1 cellular context compared by ENCODE assay signal in genomic region chr22:30541979-30542810, GRCh38.
TF ChIP-seq lines count a peak whose summit lies in the region.

No MANE protein-coding gene starts in this region.

TF ChIP-seq in K562, 482 proteins besides CTCF, POLR2A, EP300 and RAD21 (continues in another document):
- TF ChIP-seq SRSF1 (IDR thresholded peaks at IDR 0.05; ENCODE audit: low read depth, low read length) (no peak), FOSL1 (tag; conservative IDR thresholded peaks at IDR 0.05) (peak; percentile 34; the same call in 1 of the 2 replicates), ZNF740 (CRISPR knock-in tag; IDR thresholded peaks at IDR 0.05) (peak; percentile 64; the same call in 1 of the 2 replicates), ZNF740 (tag; IDR thresholded peaks at IDR 0.05) (no peak), ZBED1 (IDR thresholded peaks at IDR 0.05) (no peak), TCF3 (CRISPR knock-in tag; IDR thresholded peaks at IDR 0.05) (no peak), ZNF583 (CRISPR knock-in tag; IDR thresholded peaks at IDR 0.05) (no peak), ZNF584 (CRISPR knock-in tag; IDR thresholded peaks at IDR 0.05; ENCODE audit: low read depth) (no peak), NFIC (IDR thresholded peaks at IDR 0.05) (no peak), MEF2D (tag; conservative IDR thresholded peaks at IDR 0.05; ENCODE audit: low read depth) (no peak), ZNF347 (CRISPR knock-in tag; IDR thresholded peaks at IDR 0.05; ENCODE audit: low read depth) (no peak), CEBPG (CRISPR knock-in tag; IDR thresholded peaks at IDR 0.05) (no peak), CEBPG (tag; conservative IDR thresholded peaks at IDR 0.05 in 1 of 2, IDR thresholded peaks at IDR 0.05 in 1 of 2) (no peak), CHD2 (IDR thresholded peaks at IDR 0.05; ENCODE audit: low read depth, low read length) (no peak), MEF2A (IDR thresholded peaks at IDR 0.05; ENCODE audit: control insufficient read depth, low read depth, low read length) (no peak), ZNF830 (CRISPR knock-in tag; IDR thresholded peaks at IDR 0.05) (no peak), ZFX (CRISPR knock-in tag; IDR thresholded peaks at IDR 0.05) (peak; percentile 85), HNRNPUL1 (IDR thresholded peaks at IDR 0.05; ENCODE audit: low read length) (no peak), FOXJ2 (tag; IDR thresholded peaks at IDR 0.05) (no peak), ZNF512 (tag; IDR thresholded peaks at IDR 0.05) (no peak), YY1 (IDR thresholded peaks at IDR 0.05; ENCODE audit: borderline replicate concordance in 1 of 3, control insufficient read depth in 1 of 3, extremely low read depth in 1 of 3, insufficient read depth in 3 of 3, insufficient read length in 1 of 3, insufficient replicate concordance in 2 of 3, low read depth in 1 of 3, low read length in 2 of 3) (peak in 2 of 3 experiments; percentile 13 to 43), WHSC1 (IDR thresholded peaks at IDR 0.05; ENCODE audit: low read length) (no peak), ZNF282 (CRISPR knock-in tag; IDR thresholded peaks at IDR 0.05) (no peak), NCOA4 (IDR thresholded peaks at IDR 0.05; ENCODE audit: partially characterized antibody) (no peak), MTA1 (IDR thresholded peaks at IDR 0.05; ENCODE audit: borderline replicate concordance) (no peak), PCBP1 (IDR thresholded peaks at IDR 0.05; ENCODE audit: low read depth, low read length, poor library complexity, severe bottlenecking) (no peak), SMARCA4 (IDR thresholded peaks at IDR 0.05) (no peak), NCOA2 (IDR thresholded peaks at IDR 0.05; ENCODE audit: partially characterized antibody in 2 of 2) (no peak), MCM7 (IDR thresholded peaks at IDR 0.05) (no peak), ARID2 (IDR thresholded peaks at IDR 0.05) (no peak), NRF1 (conservative IDR thresholded peaks at IDR 0.05 in 1 of 2, IDR thresholded peaks at IDR 0.05 in 1 of 2) (peak in 1 of 2 experiments; percentile 22; a peak in 1 of 4 replicates), CTBP1 (IDR thresholded peaks at IDR 0.05; ENCODE audit: borderline replicate concordance) (peak; percentile 44; the same call in 1 of the 2 replicates), BRF2 (IDR thresholded peaks at IDR 0.05; ENCODE audit: borderline replicate concordance, insufficient read depth, insufficient read length) (no peak), JUND (IDR thresholded peaks at IDR 0.05; ENCODE audit: borderline replicate concordance, low read depth, low read length) (no peak), JUND (tag; IDR thresholded peaks at IDR 0.05; ENCODE audit: borderline replicate concordance, low read depth, low read length) (no peak), ZKSCAN3 (CRISPR knock-in tag; IDR thresholded peaks at IDR 0.05) (no peak), PHF8 (IDR thresholded peaks at IDR 0.05; ENCODE audit: borderline replicate concordance, low read length) (peak; percentile 43; the same call in 1 of the 2 replicates), SIN3A (IDR thresholded peaks at IDR 0.05; ENCODE audit: borderline replicate concordance in 2 of 2, control insufficient read depth in 1 of 2, low read depth in 2 of 2, low read length in 2 of 2) (no peak), TRIM24 (IDR thresholded peaks at IDR 0.05) (no peak), CHCHD3 (CRISPR knock-in tag; IDR thresholded peaks at IDR 0.05) (no peak), ZNF766 (CRISPR knock-in tag; conservative IDR thresholded peaks at IDR 0.05) (no peak), CBFA2T3 (IDR thresholded peaks at IDR 0.05) (0 out of 2 replicates have a peak, but pooled peaks have one; percentile 10), POLR2G (IDR thresholded peaks at IDR 0.05; ENCODE audit: low read depth, low read length) (peak; percentile 84), ARHGAP35 (IDR thresholded peaks at IDR 0.05; ENCODE audit: partially characterized antibody) (no peak), DLX4 (CRISPR knock-in tag; IDR thresholded peaks at IDR 0.05) (no peak), POLR2AphosphoS2 (IDR thresholded peaks at IDR 0.05; ENCODE audit: low read length) (no peak), ZBTB17 (CRISPR knock-in tag; IDR thresholded peaks at IDR 0.05) (no peak), HEY1 (CRISPR knock-in tag; IDR thresholded peaks at IDR 0.05; ENCODE audit: borderline replicate concordance) (no peak), CXXC5 (CRISPR knock-in tag; IDR thresholded peaks at IDR 0.05) (peak; percentile 39; the same call in 1 of the 2 replicates), RBFOX2 (IDR thresholded peaks at IDR 0.05; ENCODE audit: low read depth, low read length) (peak; percentile 72), ZKSCAN1 (IDR thresholded peaks at IDR 0.05; ENCODE audit: low read depth, low read length) (no peak), CHD1 (IDR thresholded peaks at IDR 0.05; ENCODE audit: low read length) (no peak), ZNF551 (CRISPR knock-in tag; IDR thresholded peaks at IDR 0.05) (no peak), PHF21A (IDR thresholded peaks at IDR 0.05; ENCODE audit: borderline replicate concordance, low read depth) (no peak), E2F8 (IDR thresholded peaks at IDR 0.05; ENCODE audit: low read depth, partially characterized antibody) (no peak), ZBTB8A (IDR thresholded peaks at IDR 0.05; ENCODE audit: partially characterized antibody) (no peak), FOXJ3 (CRISPR knock-in tag; IDR thresholded peaks at IDR 0.05) (no peak), MYBL2 (IDR thresholded peaks at IDR 0.05; ENCODE audit: low read depth) (no peak), MYBL2 (CRISPR knock-in tag; IDR thresholded peaks at IDR 0.05; ENCODE audit: borderline replicate concordance) (no peak)
- TF ChIP-seq, protein P1, sequence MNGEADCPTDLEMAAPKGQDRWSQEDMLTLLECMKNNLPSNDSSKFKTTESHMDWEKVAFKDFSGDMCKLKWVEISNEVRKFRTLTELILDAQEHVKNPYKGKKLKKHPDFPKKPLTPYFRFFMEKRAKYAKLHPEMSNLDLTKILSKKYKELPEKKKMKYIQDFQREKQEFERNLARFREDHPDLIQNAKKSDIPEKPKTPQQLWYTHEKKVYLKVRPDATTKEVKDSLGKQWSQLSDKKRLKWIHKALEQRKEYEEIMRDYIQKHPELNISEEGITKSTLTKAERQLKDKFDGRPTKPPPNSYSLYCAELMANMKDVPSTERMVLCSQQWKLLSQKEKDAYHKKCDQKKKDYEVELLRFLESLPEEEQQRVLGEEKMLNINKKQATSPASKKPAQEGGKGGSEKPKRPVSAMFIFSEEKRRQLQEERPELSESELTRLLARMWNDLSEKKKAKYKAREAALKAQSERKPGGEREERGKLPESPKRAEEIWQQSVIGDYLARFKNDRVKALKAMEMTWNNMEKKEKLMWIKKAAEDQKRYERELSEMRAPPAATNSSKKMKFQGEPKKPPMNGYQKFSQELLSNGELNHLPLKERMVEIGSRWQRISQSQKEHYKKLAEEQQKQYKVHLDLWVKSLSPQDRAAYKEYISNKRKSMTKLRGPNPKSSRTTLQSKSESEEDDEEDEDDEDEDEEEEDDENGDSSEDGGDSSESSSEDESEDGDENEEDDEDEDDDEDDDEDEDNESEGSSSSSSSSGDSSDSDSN (IDR thresholded peaks at IDR 0.05; ENCODE audit: borderline replicate concordance in 1 of 2, low read depth in 2 of 2, low read length in 2 of 2) = peak in 1 of 2 experiments; percentile 63; a peak in 1 of 4 replicates
- TF ChIP-seq, protein P2, sequence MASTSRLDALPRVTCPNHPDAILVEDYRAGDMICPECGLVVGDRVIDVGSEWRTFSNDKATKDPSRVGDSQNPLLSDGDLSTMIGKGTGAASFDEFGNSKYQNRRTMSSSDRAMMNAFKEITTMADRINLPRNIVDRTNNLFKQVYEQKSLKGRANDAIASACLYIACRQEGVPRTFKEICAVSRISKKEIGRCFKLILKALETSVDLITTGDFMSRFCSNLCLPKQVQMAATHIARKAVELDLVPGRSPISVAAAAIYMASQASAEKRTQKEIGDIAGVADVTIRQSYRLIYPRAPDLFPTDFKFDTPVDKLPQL (IDR thresholded peaks at IDR 0.05; ENCODE audit: extremely low read depth, insufficient read length) = no peak
- TF ChIP-seq, protein P3, sequence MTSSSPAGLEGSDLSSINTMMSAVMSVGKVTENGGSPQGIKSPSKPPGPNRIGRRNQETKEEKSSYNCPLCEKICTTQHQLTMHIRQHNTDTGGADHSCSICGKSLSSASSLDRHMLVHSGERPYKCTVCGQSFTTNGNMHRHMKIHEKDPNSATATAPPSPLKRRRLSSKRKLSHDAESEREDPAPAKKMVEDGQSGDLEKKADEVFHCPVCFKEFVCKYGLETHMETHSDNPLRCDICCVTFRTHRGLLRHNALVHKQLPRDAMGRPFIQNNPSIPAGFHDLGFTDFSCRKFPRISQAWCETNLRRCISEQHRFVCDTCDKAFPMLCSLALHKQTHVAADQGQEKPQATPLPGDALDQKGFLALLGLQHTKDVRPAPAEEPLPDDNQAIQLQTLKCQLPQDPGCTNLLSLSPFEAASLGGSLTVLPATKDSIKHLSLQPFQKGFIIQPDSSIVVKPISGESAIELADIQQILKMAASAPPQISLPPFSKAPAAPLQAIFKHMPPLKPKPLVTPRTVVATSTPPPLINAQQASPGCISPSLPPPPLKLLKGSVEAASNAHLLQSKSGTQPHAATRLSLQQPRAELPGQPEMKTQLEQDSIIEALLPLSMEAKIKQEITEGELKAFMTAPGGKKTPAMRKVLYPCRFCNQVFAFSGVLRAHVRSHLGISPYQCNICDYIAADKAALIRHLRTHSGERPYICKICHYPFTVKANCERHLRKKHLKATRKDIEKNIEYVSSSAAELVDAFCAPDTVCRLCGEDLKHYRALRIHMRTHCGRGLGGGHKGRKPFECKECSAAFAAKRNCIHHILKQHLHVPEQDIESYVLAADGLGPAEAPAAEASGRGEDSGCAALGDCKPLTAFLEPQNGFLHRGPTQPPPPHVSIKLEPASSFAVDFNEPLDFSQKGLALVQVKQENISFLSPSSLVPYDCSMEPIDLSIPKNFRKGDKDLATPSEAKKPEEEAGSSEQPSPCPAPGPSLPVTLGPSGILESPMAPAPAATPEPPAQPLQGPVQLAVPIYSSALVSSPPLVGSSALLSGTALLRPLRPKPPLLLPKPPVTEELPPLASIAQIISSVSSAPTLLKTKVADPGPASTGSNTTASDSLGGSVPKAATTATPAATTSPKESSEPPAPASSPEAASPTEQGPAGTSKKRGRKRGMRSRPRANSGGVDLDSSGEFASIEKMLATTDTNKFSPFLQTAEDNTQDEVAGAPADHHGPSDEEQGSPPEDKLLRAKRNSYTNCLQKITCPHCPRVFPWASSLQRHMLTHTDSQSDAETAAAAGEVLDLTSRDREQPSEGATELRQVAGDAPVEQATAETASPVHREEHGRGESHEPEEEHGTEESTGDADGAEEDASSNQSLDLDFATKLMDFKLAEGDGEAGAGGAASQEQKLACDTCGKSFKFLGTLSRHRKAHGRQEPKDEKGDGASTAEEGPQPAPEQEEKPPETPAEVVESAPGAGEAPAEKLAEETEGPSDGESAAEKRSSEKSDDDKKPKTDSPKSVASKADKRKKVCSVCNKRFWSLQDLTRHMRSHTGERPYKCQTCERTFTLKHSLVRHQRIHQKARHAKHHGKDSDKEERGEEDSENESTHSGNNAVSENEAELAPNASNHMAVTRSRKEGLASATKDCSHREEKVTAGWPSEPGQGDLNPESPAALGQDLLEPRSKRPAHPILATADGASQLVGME (CRISPR knock-in tag; IDR thresholded peaks at IDR 0.05) = no peak
